21 cellular contexts compared by ENCODE assay signal in the genomic region with DNA sequence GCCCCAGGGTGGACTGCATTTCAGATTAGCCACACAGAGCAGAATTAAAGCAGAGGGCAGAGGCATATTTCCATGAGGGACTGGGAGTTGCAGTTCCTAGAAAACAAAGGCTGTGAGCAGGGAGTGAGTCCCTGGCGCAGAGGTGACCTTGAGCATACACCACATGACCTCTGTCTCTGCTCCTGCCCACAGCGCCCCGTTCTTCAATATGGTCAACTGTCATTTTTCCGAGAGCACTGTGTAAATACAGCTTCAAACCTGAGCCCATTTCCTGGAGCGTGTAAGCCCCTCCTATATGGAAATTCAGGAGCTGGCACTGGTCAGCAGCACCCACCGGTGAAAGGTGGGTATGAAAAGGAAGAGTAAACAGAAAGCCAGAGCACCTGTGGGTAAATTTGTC.
DNase-seq lines count a peak whose midpoint lies in the region; ATAC-seq and TF ChIP-seq lines count a peak whose summit lies in the region.
"Had no signal": no experiment of that assay in that cellular context is flagged by ENCODE, and none has a peak within 500 bp of the region (broad histone marks: within the 10 kb centered on the region; RNA-seq: fewer than 3 reads in every experiment).

No MANE protein-coding gene starts in this region.

- intact Hi-C loops in Right ventricle myocardium inferior (cut with DNase I) (no loop called here), heart right ventricle (cut with DNase I) (no loop called here), upper lobe of right lung (cut with DNase I) (no loop called here), dorsolateral prefrontal cortex (cut with DNase I) (no loop called here)

- ATAC-seq in Right ventricle myocardium inferior (peak; percentile 23), heart right ventricle (no peak), upper lobe of right lung (peak; percentile 47), GM21786 (IDR thresholded peaks at IDR 0.05; ENCODE audit: unreplicated experiment) (no peak), HG02571 (IDR thresholded peaks at IDR 0.05; ENCODE audit: unreplicated experiment) (no peak)
- ATAC-seq: activated naive CD4-positive, alpha-beta T cell treated with anti-CD3 and anti-CD28 coated beads, Interleukin-2, amount 50 U/mL, for 72 hours; GM12878; HCT116 had no signal

- H3K27me3 ChIP-seq in heart right ventricle, result no peaks in the 10 kb centered on the region
- H3K27me3 ChIP-seq in endodermal cell (ENCODE audit: control insufficient read depth, insufficient read depth, low read length, poor library complexity, severe bottlenecking), result no peaks in the 10 kb centered on the region
- no peaks in the 10 kb centered on the region for H3K27me3 ChIP-seq in upper lobe of right lung
- no peaks in the 10 kb centered on the region for H3K27me3 ChIP-seq in dorsolateral prefrontal cortex
- H3K27me3 ChIP-seq: tibial nerve had no signal

- H3K27ac ChIP-seq in heart right ventricle (no peak overlapping the region), endodermal cell (ENCODE audit: low read depth, low read length) (peak overlapping the region; percentile 66), upper lobe of right lung (no peak overlapping the region), dorsolateral prefrontal cortex (no peak overlapping the region)
- H3K27ac ChIP-seq: C4-2B, esophagus squamous epithelium, tibial nerve had no signal

- peaks cover 11% of the 10 kb centered on the region for H3K4me1 Mint-ChIP-seq in endodermal cell

- 52 to 61% methylated on average over 6 of the region's 6 CpGs for WGBS in heart right ventricle, 2 donors
- 88 to 96% methylated on average over 5 to 6 of the region's 6 CpGs for WGBS in endodermal cell (ENCODE audit: insufficient coverage in 1 of 2, insufficient read length in 1 of 2), 2 experiments

- H3K4me3 ChIP-seq in heart right ventricle (no peak overlapping the region), endodermal cell (ENCODE audit: low read length) (no peak overlapping the region), upper lobe of right lung (no peak overlapping the region), dorsolateral prefrontal cortex (no peak overlapping the region)
- H3K4me3 ChIP-seq: esophagus squamous epithelium, GM12878, tibial nerve had no signal

- no peak overlapping the region for H3K4me3 Mint-ChIP-seq in endodermal cell

- H3K36me3 ChIP-seq in heart right ventricle (no peaks in the 10 kb centered on the region), endodermal cell (ENCODE audit: control insufficient read depth, insufficient read depth, low read length) (no peaks in the 10 kb centered on the region), upper lobe of right lung (no peaks in the 10 kb centered on the region)
- H3K36me3 ChIP-seq: esophagus squamous epithelium, tibial nerve had no signal

- H3K9me3 Mint-ChIP-seq in endodermal cell, result no peaks in the 10 kb centered on the region
- H3K9me3 Mint-ChIP-seq: activated naive CD4-positive, alpha-beta T cell treated with anti-CD3 and anti-CD28 coated beads, Interleukin-2, amount 50 U/mL, for 72 hours had no signal

- H3K4me1 ChIP-seq in heart right ventricle, result no peaks in the 10 kb centered on the region
- peaks cover 6% of the 10 kb centered on the region for H3K4me1 ChIP-seq in endodermal cell (ENCODE audit: control insufficient read depth, insufficient read depth, low read length)
- H3K4me1 ChIP-seq in upper lobe of right lung, result no peaks in the 10 kb centered on the region
- H3K4me1 ChIP-seq: esophagus squamous epithelium had no signal

- peak; percentile 63 for DNase-seq in Right ventricle myocardium inferior (ENCODE audit: missing footprints)
- DNase-seq in heart right ventricle, result no peak
- DNase-seq in NCI-H345 treated with DMSO at 0.1 percent for 48 hours (lab: John Stamatoyannopoulos, UW; ENCODE audit: unreplicated experiment), result peak; percentile 48
- DNase-seq in endodermal cell, result no peak
- no peak for DNase-seq in upper lobe of right lung
- no peak for DNase-seq in dorsolateral prefrontal cortex
- DNase-seq: activated CD4-positive, alpha-beta T cell treated with anti-CD3 and anti-CD28 coated beads for 48 hours; activated T-cell treated with anti-CD3 and anti-CD28 coated beads for 4 hours; esophagus squamous epithelium; head of caudate nucleus; islet precursor cell; nucleus accumbens; stimulated activated CD4-positive, alpha-beta T cell treated with anti-CD3 and anti-CD28 coated beads, Interleukin-4, amount 100 ng/mL, for 1 hour; stimulated activated CD8-positive, alpha-beta memory T cell treated with anti-CD3 and anti-CD28 coated beads, Interleukin-4, amount 100 ng/mL, for 48 hours had no signal

- no peaks in the 10 kb centered on the region for H3K9me3 ChIP-seq in heart right ventricle
- H3K9me3 ChIP-seq in endodermal cell (ENCODE audit: control insufficient read depth, low read length), result peaks cover 4% of the 10 kb centered on the region
- no peaks in the 10 kb centered on the region for H3K9me3 ChIP-seq in upper lobe of right lung
- H3K9me3 ChIP-seq: esophagus squamous epithelium, tibial nerve had no signal

- H3K27me3 Mint-ChIP-seq in endodermal cell (ENCODE audit: insufficient read depth), result no peaks in the 10 kb centered on the region

- H3K27ac Mint-ChIP-seq in endodermal cell, result no peak overlapping the region
- H3K27ac Mint-ChIP-seq: activated naive CD4-positive, alpha-beta T cell treated with anti-CD3 and anti-CD28 coated beads, Interleukin-2, amount 50 U/mL, for 72 hours had no signal

- TF ChIP-seq CTCF in heart right ventricle (IDR thresholded peaks at IDR 0.05) (no peak), endodermal cell (conservative IDR thresholded peaks at IDR 0.05) (no peak), upper lobe of right lung (IDR thresholded peaks at IDR 0.05) (no peak), dorsolateral prefrontal cortex (IDR thresholded peaks at IDR 0.05 in 54 of 56, conservative IDR thresholded peaks at IDR 0.05 in 2 of 56; ENCODE audit: low read depth in 1 of 56, partially characterized antibody in 56 of 56) (no peak)

- H3K36me3 Mint-ChIP-seq in endodermal cell (ENCODE audit: low read depth), result no peaks in the 10 kb centered on the region
- H3K36me3 Mint-ChIP-seq: activated naive CD4-positive, alpha-beta T cell treated with anti-CD3 and anti-CD28 coated beads, Interleukin-2, amount 50 U/mL, for 72 hours had no signal

- H3K9ac ChIP-seq in endodermal cell (ENCODE audit: extremely low read depth, low read length, poor library complexity, severe bottlenecking), result no peak overlapping the region

Comparison
In these comparisons a context has a peak if more than half of its experiments do, and no peak if none do; other contexts are left out.
1. ATAC-seq: peak in Right ventricle myocardium inferior (single experiment) and upper lobe of right lung (single experiment); none in heart right ventricle (0 of 8), GM21786 (single experiment) and HG02571 (single experiment).
2. DNase-seq: peak in Right ventricle myocardium inferior (single experiment) and NCI-H345 treated with DMSO at 0.1 percent for 48 hours (single experiment); none in heart right ventricle (0 of 2), endodermal cell (single experiment), upper lobe of right lung (single experiment) and dorsolateral prefrontal cortex (0 of 10).